1 cellular context compared by ENCODE assay signal in genomic region chr15:80371924-80372323, GRCh38.
A peak's percentile ranks its signal among the peaks of the same experiment; 100 is the strongest.
TF ChIP-seq lines count a peak whose summit lies in the region.

No MANE protein-coding gene starts in this region.

TF ChIP-seq in H1, 55 proteins besides CTCF, POLR2A, EP300 and RAD21:
- TF ChIP-seq BCL11A (IDR thresholded peaks at IDR 0.05; ENCODE audit: low read depth in 2 of 2, low read length in 2 of 2) (no peak), TEAD4 (IDR thresholded peaks at IDR 0.05; ENCODE audit: low read depth, low read length) (0 out of 2 replicates have a peak, but pooled peaks have one; percentile 21)
